In genomic region chr20:31593221-31594001, GRCh38 we compare ENCODE assay signal across 8 cellular contexts. TPM values are rescaled to one million over a fixed set of nuclear protein-coding genes. Genes with fewer than 3 reads are reported as not detected.
DNase-seq lines count a peak whose midpoint lies in the region; ATAC-seq and TF ChIP-seq lines count a peak whose summit lies in the region.

No MANE protein-coding gene starts in this region.

- in situ Hi-C loops in astrocyte of the spinal cord (cut with HindIII; ENCODE audit: low sequenced_read_pairs) = no loop called here

- no peaks in the 10 kb centered on the region for H3K36me3 ChIP-seq in WERI-Rb-1

- H3K27ac ChIP-seq in WERI-Rb-1 = no peak overlapping the region

- CTCF ChIA-PET in AG04449 (lab: Yijun Ruan, JAX) = interaction anchor here (0.7 to 4.1 kb wide), 8 partner anchors 9 to 35 kb away, joined by 3 to 42 read pairs (median 6); partner anchors contain the start of gene ID1

- ATAC-seq in left lobe of liver (peak; percentile 95), GM21825 (IDR thresholded peaks at IDR 0.05; ENCODE audit: unreplicated experiment) (no peak), GM19035 (IDR thresholded peaks at IDR 0.05; ENCODE audit: unreplicated experiment) (no peak), HG03342 (IDR thresholded peaks at IDR 0.05; ENCODE audit: unreplicated experiment) (no peak)

- H3K9me3 ChIP-seq in WERI-Rb-1 (ENCODE audit: severe bottlenecking) = no peaks in the 10 kb centered on the region

- H3K4me3 ChIP-seq in AG04449 (ENCODE audit: low read depth, low read length) = no peak overlapping the region
- no peak overlapping the region for H3K4me3 ChIP-seq in astrocyte of the spinal cord (ENCODE audit: low read depth, low read length)
- H3K4me3 ChIP-seq in WERI-Rb-1 (ENCODE audit: low read depth, low read length) = no peak overlapping the region

- peak; percentile 9 for TF ChIP-seq CTCF in AG04449 (IDR thresholded peaks at IDR 0.05; ENCODE audit: insufficient read depth, low read length, missing control alignments)
- peak; percentile 25 for TF ChIP-seq CTCF in astrocyte of the spinal cord (IDR thresholded peaks at IDR 0.05; ENCODE audit: low read depth, low read length)
- TF ChIP-seq CTCF in WERI-Rb-1 (IDR thresholded peaks at IDR 0.05; ENCODE audit: low read depth, low read length) = no peak

- H3K27me3 ChIP-seq in WERI-Rb-1 (ENCODE audit: insufficient read depth, low read depth, severe bottlenecking) = no peaks in the 10 kb centered on the region

- POLR2A ChIA-PET in AG04449 (lab: Yijun Ruan, JAX) = interaction anchor here (1.0 to 1.6 kb wide), 5 partner anchors 9 to 33 kb away, joined by 3 to 17 read pairs (median 4); partner anchors contain the start of gene ID1

- DNase-seq in AG04449 (ENCODE audit: low read depth, low spot score) (no peak), HS-27A (ENCODE audit: low read depth) (peak; percentile 68), astrocyte of the spinal cord (ENCODE audit: low read depth, low spot score) (peak; percentile 90), left lobe of liver (ENCODE audit: low spot score) (peak; percentile 93), WERI-Rb-1 (no peak)

RNA-seq across cellular contexts. Expression of gene ID1, which starts 11.7 kb away (rescaled TPM):
- 37.2 TPM for total RNA-seq in left lobe of liver

RNA-seq across cellular contexts. Expression of gene COX4I2, which starts 44.3 kb away (rescaled TPM):
- total RNA-seq in left lobe of liver = not detected

Comparison
In these comparisons a context has a peak if more than half of its experiments do, and no peak if none do; other contexts are left out.
1. DNase-seq: peak in HS-27A (single experiment), astrocyte of the spinal cord (single experiment) and left lobe of liver (single experiment); none in AG04449 (single experiment) and WERI-Rb-1 (single experiment).